ENCODE assay signal across 1 cellular context in the genomic region with DNA sequence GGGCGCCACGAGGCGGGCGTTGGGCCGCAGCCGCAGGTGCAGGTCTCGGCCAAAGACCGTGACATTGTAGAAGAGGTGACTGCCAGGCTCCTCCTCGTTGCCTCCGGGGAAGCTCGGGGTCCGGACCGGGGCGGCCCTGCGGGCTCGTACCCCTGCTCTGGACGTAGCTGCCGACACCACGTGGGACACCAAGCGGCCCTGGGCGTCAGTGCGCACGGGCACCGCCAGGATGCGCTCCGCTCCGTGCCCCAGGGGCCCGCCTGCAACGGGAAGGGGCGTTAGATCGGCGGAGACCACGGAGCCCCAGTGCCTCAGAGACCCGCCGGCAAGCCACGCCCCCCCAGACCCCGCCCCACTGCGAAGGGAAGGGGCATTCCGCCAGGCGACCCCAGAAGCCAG.
A peak's percentile ranks its signal among the peaks of the same experiment; 100 is the strongest.
TF ChIP-seq lines count a peak whose summit lies in the region.

No MANE protein-coding gene starts in this region.

TF ChIP-seq in WTC11, 78 proteins besides CTCF, POLR2A, EP300 and RAD21 (continued from another document and continues in another):
- TF ChIP-seq, protein P1, sequence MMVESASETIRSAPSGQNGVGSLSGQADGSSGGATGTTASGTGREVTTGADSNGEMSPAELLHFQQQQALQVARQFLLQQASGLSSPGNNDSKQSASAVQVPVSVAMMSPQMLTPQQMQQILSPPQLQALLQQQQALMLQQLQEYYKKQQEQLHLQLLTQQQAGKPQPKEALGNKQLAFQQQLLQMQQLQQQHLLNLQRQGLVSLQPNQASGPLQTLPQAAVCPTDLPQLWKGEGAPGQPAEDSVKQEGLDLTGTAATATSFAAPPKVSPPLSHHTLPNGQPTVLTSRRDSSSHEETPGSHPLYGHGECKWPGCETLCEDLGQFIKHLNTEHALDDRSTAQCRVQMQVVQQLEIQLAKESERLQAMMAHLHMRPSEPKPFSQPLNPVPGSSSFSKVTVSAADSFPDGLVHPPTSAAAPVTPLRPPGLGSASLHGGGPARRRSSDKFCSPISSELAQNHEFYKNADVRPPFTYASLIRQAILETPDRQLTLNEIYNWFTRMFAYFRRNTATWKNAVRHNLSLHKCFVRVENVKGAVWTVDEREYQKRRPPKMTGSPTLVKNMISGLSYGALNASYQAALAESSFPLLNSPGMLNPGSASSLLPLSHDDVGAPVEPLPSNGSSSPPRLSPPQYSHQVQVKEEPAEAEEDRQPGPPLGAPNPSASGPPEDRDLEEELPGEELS (CRISPR knock-in tag; IDR thresholded peaks at IDR 0.05): no peak
- peak; percentile 78; the same call in 1 of the 2 replicates for TF ChIP-seq TP53 (CRISPR knock-in tag; IDR thresholded peaks at IDR 0.05)
- TF ChIP-seq, protein P2, sequence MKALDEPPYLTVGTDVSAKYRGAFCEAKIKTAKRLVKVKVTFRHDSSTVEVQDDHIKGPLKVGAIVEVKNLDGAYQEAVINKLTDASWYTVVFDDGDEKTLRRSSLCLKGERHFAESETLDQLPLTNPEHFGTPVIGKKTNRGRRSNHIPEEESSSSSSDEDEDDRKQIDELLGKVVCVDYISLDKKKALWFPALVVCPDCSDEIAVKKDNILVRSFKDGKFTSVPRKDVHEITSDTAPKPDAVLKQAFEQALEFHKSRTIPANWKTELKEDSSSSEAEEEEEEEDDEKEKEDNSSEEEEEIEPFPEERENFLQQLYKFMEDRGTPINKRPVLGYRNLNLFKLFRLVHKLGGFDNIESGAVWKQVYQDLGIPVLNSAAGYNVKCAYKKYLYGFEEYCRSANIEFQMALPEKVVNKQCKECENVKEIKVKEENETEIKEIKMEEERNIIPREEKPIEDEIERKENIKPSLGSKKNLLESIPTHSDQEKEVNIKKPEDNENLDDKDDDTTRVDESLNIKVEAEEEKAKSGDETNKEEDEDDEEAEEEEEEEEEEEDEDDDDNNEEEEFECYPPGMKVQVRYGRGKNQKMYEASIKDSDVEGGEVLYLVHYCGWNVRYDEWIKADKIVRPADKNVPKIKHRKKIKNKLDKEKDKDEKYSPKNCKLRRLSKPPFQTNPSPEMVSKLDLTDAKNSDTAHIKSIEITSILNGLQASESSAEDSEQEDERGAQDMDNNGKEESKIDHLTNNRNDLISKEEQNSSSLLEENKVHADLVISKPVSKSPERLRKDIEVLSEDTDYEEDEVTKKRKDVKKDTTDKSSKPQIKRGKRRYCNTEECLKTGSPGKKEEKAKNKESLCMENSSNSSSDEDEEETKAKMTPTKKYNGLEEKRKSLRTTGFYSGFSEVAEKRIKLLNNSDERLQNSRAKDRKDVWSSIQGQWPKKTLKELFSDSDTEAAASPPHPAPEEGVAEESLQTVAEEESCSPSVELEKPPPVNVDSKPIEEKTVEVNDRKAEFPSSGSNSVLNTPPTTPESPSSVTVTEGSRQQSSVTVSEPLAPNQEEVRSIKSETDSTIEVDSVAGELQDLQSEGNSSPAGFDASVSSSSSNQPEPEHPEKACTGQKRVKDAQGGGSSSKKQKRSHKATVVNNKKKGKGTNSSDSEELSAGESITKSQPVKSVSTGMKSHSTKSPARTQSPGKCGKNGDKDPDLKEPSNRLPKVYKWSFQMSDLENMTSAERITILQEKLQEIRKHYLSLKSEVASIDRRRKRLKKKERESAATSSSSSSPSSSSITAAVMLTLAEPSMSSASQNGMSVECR (CRISPR knock-in tag; IDR thresholded peaks at IDR 0.05; ENCODE audit: borderline replicate concordance): peak; percentile 84
- TF ChIP-seq KAT7 (CRISPR knock-in tag; IDR thresholded peaks at IDR 0.05; ENCODE audit: borderline replicate concordance): 0 out of 2 replicates have a peak, but pooled peaks have one; percentile 45
- TF ChIP-seq, protein P3, sequence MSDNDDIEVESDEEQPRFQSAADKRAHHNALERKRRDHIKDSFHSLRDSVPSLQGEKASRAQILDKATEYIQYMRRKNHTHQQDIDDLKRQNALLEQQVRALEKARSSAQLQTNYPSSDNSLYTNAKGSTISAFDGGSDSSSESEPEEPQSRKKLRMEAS (CRISPR knock-in tag; IDR thresholded peaks at IDR 0.05): peak; percentile 92
- no peak for TF ChIP-seq JUN (CRISPR knock-in tag; IDR thresholded peaks at IDR 0.05)
- TF ChIP-seq, protein P4, sequence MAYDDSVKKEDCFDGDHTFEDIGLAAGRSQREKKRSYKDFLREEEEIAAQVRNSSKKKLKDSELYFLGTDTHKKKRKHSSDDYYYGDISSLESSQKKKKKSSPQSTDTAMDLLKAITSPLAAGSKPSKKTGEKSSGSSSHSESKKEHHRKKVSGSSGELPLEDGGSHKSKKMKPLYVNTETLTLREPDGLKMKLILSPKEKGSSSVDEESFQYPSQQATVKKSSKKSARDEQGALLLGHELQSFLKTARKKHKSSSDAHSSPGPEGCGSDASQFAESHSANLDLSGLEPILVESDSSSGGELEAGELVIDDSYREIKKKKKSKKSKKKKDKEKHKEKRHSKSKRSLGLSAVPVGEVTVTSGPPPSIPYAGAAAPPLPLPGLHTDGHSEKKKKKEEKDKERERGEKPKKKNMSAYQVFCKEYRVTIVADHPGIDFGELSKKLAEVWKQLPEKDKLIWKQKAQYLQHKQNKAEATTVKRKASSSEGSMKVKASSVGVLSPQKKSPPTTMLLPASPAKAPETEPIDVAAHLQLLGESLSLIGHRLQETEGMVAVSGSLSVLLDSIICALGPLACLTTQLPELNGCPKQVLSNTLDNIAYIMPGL (CRISPR knock-in tag; IDR thresholded peaks at IDR 0.05): no peak; the same call in none of the 2 replicates
- no peak for TF ChIP-seq ZNF416 (CRISPR knock-in tag; IDR thresholded peaks at IDR 0.05)
- TF ChIP-seq CREB1 (CRISPR knock-in tag; IDR thresholded peaks at IDR 0.05): no peak
- TF ChIP-seq RORB (CRISPR knock-in tag; IDR thresholded peaks at IDR 0.05): no peak
- no peak for TF ChIP-seq NR3C1 (CRISPR knock-in tag; conservative IDR thresholded peaks at IDR 0.05; ENCODE audit: low read depth)
- TF ChIP-seq, protein P5, sequence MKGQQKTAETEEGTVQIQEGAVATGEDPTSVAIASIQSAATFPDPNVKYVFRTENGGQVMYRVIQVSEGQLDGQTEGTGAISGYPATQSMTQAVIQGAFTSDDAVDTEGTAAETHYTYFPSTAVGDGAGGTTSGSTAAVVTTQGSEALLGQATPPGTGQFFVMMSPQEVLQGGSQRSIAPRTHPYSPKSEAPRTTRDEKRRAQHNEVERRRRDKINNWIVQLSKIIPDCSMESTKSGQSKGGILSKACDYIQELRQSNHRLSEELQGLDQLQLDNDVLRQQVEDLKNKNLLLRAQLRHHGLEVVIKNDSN (CRISPR knock-in tag; IDR thresholded peaks at IDR 0.05): peak; percentile 85
- TF ChIP-seq MYBL2 (CRISPR knock-in tag; IDR thresholded peaks at IDR 0.05): no peak
- TF ChIP-seq ZNF138 (CRISPR knock-in tag; conservative IDR thresholded peaks at IDR 0.05): no peak
- no peak for TF ChIP-seq NFATC4 (CRISPR knock-in tag; IDR thresholded peaks at IDR 0.05)
- TF ChIP-seq NR1H2 (CRISPR knock-in tag; IDR thresholded peaks at IDR 0.05): no peak
- TF ChIP-seq, protein P6, sequence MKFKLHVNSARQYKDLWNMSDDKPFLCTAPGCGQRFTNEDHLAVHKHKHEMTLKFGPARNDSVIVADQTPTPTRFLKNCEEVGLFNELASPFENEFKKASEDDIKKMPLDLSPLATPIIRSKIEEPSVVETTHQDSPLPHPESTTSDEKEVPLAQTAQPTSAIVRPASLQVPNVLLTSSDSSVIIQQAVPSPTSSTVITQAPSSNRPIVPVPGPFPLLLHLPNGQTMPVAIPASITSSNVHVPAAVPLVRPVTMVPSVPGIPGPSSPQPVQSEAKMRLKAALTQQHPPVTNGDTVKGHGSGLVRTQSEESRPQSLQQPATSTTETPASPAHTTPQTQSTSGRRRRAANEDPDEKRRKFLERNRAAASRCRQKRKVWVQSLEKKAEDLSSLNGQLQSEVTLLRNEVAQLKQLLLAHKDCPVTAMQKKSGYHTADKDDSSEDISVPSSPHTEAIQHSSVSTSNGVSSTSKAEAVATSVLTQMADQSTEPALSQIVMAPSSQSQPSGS (CRISPR knock-in tag; IDR thresholded peaks at IDR 0.05; ENCODE audit: borderline replicate concordance, low read depth): no peak
- TF ChIP-seq ZNF671 (CRISPR knock-in tag; IDR thresholded peaks at IDR 0.05): no peak
- TF ChIP-seq OVOL2 (CRISPR knock-in tag; IDR thresholded peaks at IDR 0.05; ENCODE audit: borderline replicate concordance): no peak
- TF ChIP-seq, protein P7, sequence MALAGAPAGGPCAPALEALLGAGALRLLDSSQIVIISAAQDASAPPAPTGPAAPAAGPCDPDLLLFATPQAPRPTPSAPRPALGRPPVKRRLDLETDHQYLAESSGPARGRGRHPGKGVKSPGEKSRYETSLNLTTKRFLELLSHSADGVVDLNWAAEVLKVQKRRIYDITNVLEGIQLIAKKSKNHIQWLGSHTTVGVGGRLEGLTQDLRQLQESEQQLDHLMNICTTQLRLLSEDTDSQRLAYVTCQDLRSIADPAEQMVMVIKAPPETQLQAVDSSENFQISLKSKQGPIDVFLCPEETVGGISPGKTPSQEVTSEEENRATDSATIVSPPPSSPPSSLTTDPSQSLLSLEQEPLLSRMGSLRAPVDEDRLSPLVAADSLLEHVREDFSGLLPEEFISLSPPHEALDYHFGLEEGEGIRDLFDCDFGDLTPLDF (CRISPR knock-in tag; IDR thresholded peaks at IDR 0.05): no peak
- no peak for TF ChIP-seq GABPB1 (CRISPR knock-in tag; IDR thresholded peaks at IDR 0.05)
- TF ChIP-seq ZNF121 (CRISPR knock-in tag; IDR thresholded peaks at IDR 0.05): no peak
- TF ChIP-seq CREM (CRISPR knock-in tag; IDR thresholded peaks at IDR 0.05): no peak
- TF ChIP-seq, protein P8, sequence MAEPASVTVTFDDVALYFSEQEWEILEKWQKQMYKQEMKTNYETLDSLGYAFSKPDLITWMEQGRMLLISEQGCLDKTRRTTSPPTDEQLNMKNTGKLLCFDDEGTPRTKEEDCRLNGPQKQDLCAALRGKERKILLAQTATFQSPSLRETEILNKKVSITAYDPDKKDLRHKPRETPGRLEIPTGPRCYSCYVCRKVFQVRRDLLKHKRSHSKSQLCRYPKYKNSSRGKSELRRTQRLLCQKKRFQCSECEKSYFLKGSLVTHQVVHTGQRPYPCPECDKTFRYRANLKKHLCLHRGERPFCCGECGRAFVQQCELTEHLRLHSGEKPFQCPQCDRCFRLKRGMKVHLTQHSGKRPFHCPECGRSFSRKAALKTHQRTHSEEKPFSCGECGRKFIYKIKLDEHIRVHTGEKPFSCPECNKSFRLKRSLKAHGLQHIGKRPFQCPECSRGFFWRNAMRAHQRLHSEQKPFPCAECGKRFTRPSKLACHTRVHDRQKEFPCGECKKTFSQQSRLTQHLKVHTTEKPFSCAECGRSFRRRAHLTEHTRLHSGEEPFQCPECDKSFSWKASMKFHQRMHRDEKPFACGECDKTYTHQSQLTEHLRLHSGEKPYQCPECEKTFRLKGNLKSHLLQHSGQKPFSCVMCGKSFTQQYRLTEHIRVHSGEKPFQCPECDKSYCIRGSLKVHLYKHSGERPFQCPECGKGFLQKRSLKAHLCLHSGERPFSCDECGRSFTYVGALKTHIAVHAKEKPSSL (CRISPR knock-in tag; conservative IDR thresholded peaks at IDR 0.05): no peak
- TF ChIP-seq ZNF423 (CRISPR knock-in tag; IDR thresholded peaks at IDR 0.05): no peak
- TF ChIP-seq, protein P9, sequence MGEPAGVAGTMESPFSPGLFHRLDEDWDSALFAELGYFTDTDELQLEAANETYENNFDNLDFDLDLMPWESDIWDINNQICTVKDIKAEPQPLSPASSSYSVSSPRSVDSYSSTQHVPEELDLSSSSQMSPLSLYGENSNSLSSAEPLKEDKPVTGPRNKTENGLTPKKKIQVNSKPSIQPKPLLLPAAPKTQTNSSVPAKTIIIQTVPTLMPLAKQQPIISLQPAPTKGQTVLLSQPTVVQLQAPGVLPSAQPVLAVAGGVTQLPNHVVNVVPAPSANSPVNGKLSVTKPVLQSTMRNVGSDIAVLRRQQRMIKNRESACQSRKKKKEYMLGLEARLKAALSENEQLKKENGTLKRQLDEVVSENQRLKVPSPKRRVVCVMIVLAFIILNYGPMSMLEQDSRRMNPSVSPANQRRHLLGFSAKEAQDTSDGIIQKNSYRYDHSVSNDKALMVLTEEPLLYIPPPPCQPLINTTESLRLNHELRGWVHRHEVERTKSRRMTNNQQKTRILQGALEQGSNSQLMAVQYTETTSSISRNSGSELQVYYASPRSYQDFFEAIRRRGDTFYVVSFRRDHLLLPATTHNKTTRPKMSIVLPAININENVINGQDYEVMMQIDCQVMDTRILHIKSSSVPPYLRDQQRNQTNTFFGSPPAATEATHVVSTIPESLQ (CRISPR knock-in tag; IDR thresholded peaks at IDR 0.05): no peak
- TF ChIP-seq, protein P10, sequence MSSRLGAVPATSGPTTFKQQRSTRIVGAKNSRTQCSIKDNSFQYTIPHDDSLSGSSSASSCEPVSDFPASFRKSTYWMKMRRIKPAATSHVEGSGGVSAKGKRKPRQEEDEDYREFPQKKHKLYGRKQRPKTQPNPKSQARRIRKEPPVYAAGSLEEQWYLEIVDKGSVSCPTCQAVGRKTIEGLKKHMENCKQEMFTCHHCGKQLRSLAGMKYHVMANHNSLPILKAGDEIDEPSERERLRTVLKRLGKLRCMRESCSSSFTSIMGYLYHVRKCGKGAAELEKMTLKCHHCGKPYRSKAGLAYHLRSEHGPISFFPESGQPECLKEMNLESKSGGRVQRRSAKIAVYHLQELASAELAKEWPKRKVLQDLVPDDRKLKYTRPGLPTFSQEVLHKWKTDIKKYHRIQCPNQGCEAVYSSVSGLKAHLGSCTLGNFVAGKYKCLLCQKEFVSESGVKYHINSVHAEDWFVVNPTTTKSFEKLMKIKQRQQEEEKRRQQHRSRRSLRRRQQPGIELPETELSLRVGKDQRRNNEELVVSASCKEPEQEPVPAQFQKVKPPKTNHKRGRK (CRISPR knock-in tag; IDR thresholded peaks at IDR 0.05; ENCODE audit: borderline replicate concordance): no peak
- no peak for TF ChIP-seq SOX15 (CRISPR knock-in tag; IDR thresholded peaks at IDR 0.05)
- TF ChIP-seq ELF4 (CRISPR knock-in tag; IDR thresholded peaks at IDR 0.05; ENCODE audit: low read depth): no peak
- TF ChIP-seq, protein P11, sequence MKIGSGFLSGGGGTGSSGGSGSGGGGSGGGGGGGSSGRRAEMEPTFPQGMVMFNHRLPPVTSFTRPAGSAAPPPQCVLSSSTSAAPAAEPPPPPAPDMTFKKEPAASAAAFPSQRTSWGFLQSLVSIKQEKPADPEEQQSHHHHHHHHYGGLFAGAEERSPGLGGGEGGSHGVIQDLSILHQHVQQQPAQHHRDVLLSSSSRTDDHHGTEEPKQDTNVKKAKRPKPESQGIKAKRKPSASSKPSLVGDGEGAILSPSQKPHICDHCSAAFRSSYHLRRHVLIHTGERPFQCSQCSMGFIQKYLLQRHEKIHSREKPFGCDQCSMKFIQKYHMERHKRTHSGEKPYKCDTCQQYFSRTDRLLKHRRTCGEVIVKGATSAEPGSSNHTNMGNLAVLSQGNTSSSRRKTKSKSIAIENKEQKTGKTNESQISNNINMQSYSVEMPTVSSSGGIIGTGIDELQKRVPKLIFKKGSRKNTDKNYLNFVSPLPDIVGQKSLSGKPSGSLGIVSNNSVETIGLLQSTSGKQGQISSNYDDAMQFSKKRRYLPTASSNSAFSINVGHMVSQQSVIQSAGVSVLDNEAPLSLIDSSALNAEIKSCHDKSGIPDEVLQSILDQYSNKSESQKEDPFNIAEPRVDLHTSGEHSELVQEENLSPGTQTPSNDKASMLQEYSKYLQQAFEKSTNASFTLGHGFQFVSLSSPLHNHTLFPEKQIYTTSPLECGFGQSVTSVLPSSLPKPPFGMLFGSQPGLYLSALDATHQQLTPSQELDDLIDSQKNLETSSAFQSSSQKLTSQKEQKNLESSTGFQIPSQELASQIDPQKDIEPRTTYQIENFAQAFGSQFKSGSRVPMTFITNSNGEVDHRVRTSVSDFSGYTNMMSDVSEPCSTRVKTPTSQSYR (CRISPR knock-in tag; IDR thresholded peaks at IDR 0.05): no peak
- no peak for TF ChIP-seq ZNF317 (CRISPR knock-in tag; IDR thresholded peaks at IDR 0.05; ENCODE audit: borderline replicate concordance, low read depth)
- no peak for TF ChIP-seq ZNF396 (CRISPR knock-in tag; IDR thresholded peaks at IDR 0.05; ENCODE audit: borderline replicate concordance)
- no peak for TF ChIP-seq ATF1 (CRISPR knock-in tag; IDR thresholded peaks at IDR 0.05)
- TF ChIP-seq ZNF219 (CRISPR knock-in tag; IDR thresholded peaks at IDR 0.05; ENCODE audit: borderline replicate concordance): no peak
- TF ChIP-seq ZNF263 (CRISPR knock-in tag; IDR thresholded peaks at IDR 0.05; ENCODE audit: low read depth): no peak
- TF ChIP-seq ZBTB21 (CRISPR knock-in tag; IDR thresholded peaks at IDR 0.05; ENCODE audit: borderline replicate concordance): peak; percentile 29
